35 cellular contexts compared by ENCODE assay signal in genomic region chr12:27509032-27509431, GRCh38.
"Had no signal": no experiment of that assay in that cellular context is flagged by ENCODE, and none has a peak within 500 bp of the region (broad histone marks: within the 10 kb centered on the region; RNA-seq: fewer than 3 reads in every experiment).

No MANE protein-coding gene starts in this region.

- H3K27me3 Mint-ChIP-seq: activated naive CD4-positive, alpha-beta T cell treated with anti-CD3 and anti-CD28 coated beads, Interleukin-2, amount 50 U/mL, for 24 hours had no signal

- H3K4me3 ChIP-seq: adrenal gland, body of pancreas, esophagus muscularis mucosa, heart left ventricle had no signal

- FAIRE-seq: colon, frontal cortex had no signal

- H3K27me3 ChIP-seq: adrenal gland, body of pancreas, esophagus muscularis mucosa, heart left ventricle had no signal

- ATAC-seq: activated CD4-positive, alpha-beta T cell treated with anti-CD3 and anti-CD28 coated beads for 36 hours; activated CD8-positive, alpha-beta memory T cell treated with anti-CD3 and anti-CD28 coated beads, Interleukin-2, amount 10 ng/mL, durations not matched to agents 7 days and 5 days; activated CD8-positive, alpha-beta T cell treated with anti-CD3 and anti-CD28 coated beads, Interleukin-2, amount 10 ng/mL, durations not matched to agents 7 days and 5 days; activated naive CD8-positive, alpha-beta T cell treated with anti-CD3 and anti-CD28 coated beads, Interleukin-2, amount 50 U/mL, for 24 hours; body of pancreas; effector memory CD8-positive, alpha-beta T cell; heart left ventricle; T-helper 17 cell had no signal

- H3K9me3 Mint-ChIP-seq: activated naive CD4-positive, alpha-beta T cell treated with anti-CD3 and anti-CD28 coated beads for 36 hours; activated naive CD4-positive, alpha-beta T cell treated with anti-CD3 and anti-CD28 coated beads, Interleukin-2, amount 50 U/mL, for 24 hours; effector memory CD8-positive, alpha-beta T cell had no signal

- H3K36me3 Mint-ChIP-seq: activated CD4-positive, alpha-beta memory T cell treated with anti-CD3 and anti-CD28 coated beads for 36 hours; activated naive CD4-positive, alpha-beta T cell treated with anti-CD3 and anti-CD28 coated beads, Interleukin-2, amount 50 U/mL, for 24 hours; activated naive CD8-positive, alpha-beta T cell treated with anti-CD3 and anti-CD28 coated beads for 36 hours had no signal

- DNase-seq: activated CD4-positive, alpha-beta memory T cell treated with anti-CD3 and anti-CD28 coated beads for 36 hours; activated CD4-positive, alpha-beta T cell treated with anti-CD3 and anti-CD28 coated beads for 36 hours; activated CD4-positive, alpha-beta T cell treated with anti-CD3 and anti-CD28 coated beads, Interleukin-2, amount 10 ng/mL, durations not matched to agents 24 days and 14 days; activated CD4-positive, CD25-positive, alpha-beta regulatory T cell; activated CD4-positive, CD25-positive, alpha-beta regulatory T cell treated with anti-CD3 and anti-CD28 coated beads, Interleukin-2, amount 50 U/mL, for 72 hours; activated CD8-positive, alpha-beta memory T cell treated with anti-CD3 and anti-CD28 coated beads, Interleukin-2, amount 10 ng/mL, durations not matched to agents 7 days and 5 days; activated CD8-positive, alpha-beta memory T cell treated with anti-CD3 and anti-CD28 coated beads, Interleukin-2, amount 50 U/mL, for 4 hours; activated CD8-positive, alpha-beta T cell treated with anti-CD3 and anti-CD28 coated beads, Interleukin-2, amount 10 ng/mL, durations not matched to agents 7 days and 5 days; activated effector memory CD4-positive, alpha-beta T cell treated with anti-CD3 and anti-CD28 coated beads, Interleukin-2, amount 50 U/mL, for 16 hours; activated naive CD4-positive, alpha-beta T cell treated with anti-CD3 and anti-CD28 coated beads for 36 hours; activated naive CD8-positive, alpha-beta T cell treated with anti-CD3 and anti-CD28 coated beads for 36 hours; activated naive CD8-positive, alpha-beta T cell treated with anti-CD3 and anti-CD28 coated beads, Interleukin-2, amount 50 U/mL, for 24 hours; activated T-cell treated with anti-CD3 and anti-CD28 coated beads, Interleukin-2, amount 50 U/mL, for 1 hour; activated T-cell treated with anti-CD3 and anti-CD28 coated beads, Interleukin-2, amount 50 U/mL, for 48 hours; adrenal gland; amygdala; aorta; body of pancreas; caudate nucleus; cortex of kidney; dermis blood vessel endothelial cell; effector CD4-positive, alpha-beta T cell; effector memory CD8-positive, alpha-beta T cell; erythroblast; foreskin fibroblast; glutamatergic neuron; heart left ventricle; T-helper 1 cell; T-helper 17 cell had no signal

- H3K36me3 ChIP-seq: adrenal gland, esophagus muscularis mucosa, heart left ventricle had no signal

- H3K27ac Mint-ChIP-seq: activated CD4-positive, alpha-beta memory T cell treated with anti-CD3 and anti-CD28 coated beads for 36 hours; activated CD4-positive, alpha-beta T cell treated with anti-CD3 and anti-CD28 coated beads for 36 hours; activated CD4-positive, alpha-beta T cell treated with anti-CD3 and anti-CD28 coated beads, Interleukin-2, amount 10 ng/mL, durations not matched to agents 24 days and 14 days; activated CD8-positive, alpha-beta memory T cell treated with anti-CD3 and anti-CD28 coated beads, Interleukin-2, amount 10 ng/mL, durations not matched to agents 7 days and 5 days; activated CD8-positive, alpha-beta T cell treated with anti-CD3 and anti-CD28 coated beads, Interleukin-2, amount 10 ng/mL, durations not matched to agents 7 days and 5 days; activated naive CD4-positive, alpha-beta T cell treated with anti-CD3 and anti-CD28 coated beads for 36 hours; activated naive CD4-positive, alpha-beta T cell treated with anti-CD3 and anti-CD28 coated beads, Interleukin-2, amount 50 U/mL, for 24 hours; activated naive CD8-positive, alpha-beta T cell treated with anti-CD3 and anti-CD28 coated beads for 36 hours; activated naive CD8-positive, alpha-beta T cell treated with anti-CD3 and anti-CD28 coated beads, Interleukin-2, amount 50 U/mL, for 24 hours; activated T-helper 1 cell treated with anti-CD3 and anti-CD28 coated beads, Interleukin-12 subunit alpha, Interleukin-12 subunit beta, Interleukin-2, Interleukin-4 antibody, amounts not matched to agents 30 ng/mL and 10 ng/mL and 1 ng/mL, durations not matched to agents 14 hours and 24 hours and 36 hours; activated T-helper 2 cell treated with anti-CD3 and anti-CD28 coated beads, Interferon-gamma antibody, Interleukin-2, Interleukin-4, amounts not matched to agents 10 μg/mL and 5 μg/mL and 100 μg/mL, durations not matched to agents 14 hours and 24 hours and 36 hours; effector memory CD8-positive, alpha-beta T cell; T-helper 17 cell had no signal

- H3K4me1 Mint-ChIP-seq: activated CD4-positive, alpha-beta T cell treated with anti-CD3 and anti-CD28 coated beads for 36 hours; activated CD4-positive, alpha-beta T cell treated with anti-CD3 and anti-CD28 coated beads, Interleukin-2, amount 10 ng/mL, durations not matched to agents 24 days and 14 days; activated CD8-positive, alpha-beta memory T cell treated with anti-CD3 and anti-CD28 coated beads, Interleukin-2, amount 10 ng/mL, durations not matched to agents 7 days and 5 days; activated naive CD4-positive, alpha-beta T cell treated with anti-CD3 and anti-CD28 coated beads, Interleukin-2, amount 50 U/mL, for 24 hours; activated naive CD8-positive, alpha-beta T cell treated with anti-CD3 and anti-CD28 coated beads for 36 hours; activated naive CD8-positive, alpha-beta T cell treated with anti-CD3 and anti-CD28 coated beads, Interleukin-2, amount 50 U/mL, for 24 hours; T-helper 17 cell had no signal

- H3K27ac ChIP-seq: adrenal gland, body of pancreas, esophagus muscularis mucosa had no signal

- H3K9me3 ChIP-seq: adrenal gland, body of pancreas, esophagus muscularis mucosa had no signal

- H3K4me3 Mint-ChIP-seq: activated CD4-positive, alpha-beta memory T cell treated with anti-CD3 and anti-CD28 coated beads for 36 hours; activated CD4-positive, alpha-beta T cell treated with anti-CD3 and anti-CD28 coated beads for 36 hours; activated CD4-positive, alpha-beta T cell treated with anti-CD3 and anti-CD28 coated beads, Interleukin-2, amount 10 ng/mL, durations not matched to agents 24 days and 14 days; activated CD8-positive, alpha-beta memory T cell treated with anti-CD3 and anti-CD28 coated beads, Interleukin-2, amount 10 ng/mL, durations not matched to agents 7 days and 5 days; activated CD8-positive, alpha-beta T cell treated with anti-CD3 and anti-CD28 coated beads, Interleukin-2, amount 10 ng/mL, durations not matched to agents 7 days and 5 days; activated naive CD4-positive, alpha-beta T cell treated with anti-CD3 and anti-CD28 coated beads for 36 hours; activated naive CD4-positive, alpha-beta T cell treated with anti-CD3 and anti-CD28 coated beads, Interleukin-2, amount 50 U/mL, for 24 hours; activated naive CD8-positive, alpha-beta T cell treated with anti-CD3 and anti-CD28 coated beads for 36 hours; activated naive CD8-positive, alpha-beta T cell treated with anti-CD3 and anti-CD28 coated beads, Interleukin-2, amount 50 U/mL, for 24 hours; activated T-helper 1 cell treated with anti-CD3 and anti-CD28 coated beads, Interleukin-12 subunit alpha, Interleukin-12 subunit beta, Interleukin-2, Interleukin-4 antibody, amounts not matched to agents 30 ng/mL and 10 ng/mL and 1 ng/mL, durations not matched to agents 14 hours and 24 hours and 36 hours; effector memory CD8-positive, alpha-beta T cell; T-helper 17 cell had no signal
